In genomic region chr16:2195316-2196161, GRCh38 we compare ENCODE assay signal across 1 cellular context.
TF ChIP-seq lines count a peak whose summit lies in the region.

No MANE protein-coding gene starts in this region.

TF ChIP-seq in HepG2, 621 proteins besides CTCF, POLR2A, EP300 and RAD21:
- TF ChIP-seq LCORL (IDR thresholded peaks at IDR 0.05): no peak
- 0 out of 2 replicates have a peak, but pooled peaks have one; percentile 10 for TF ChIP-seq LCORL (CRISPR knock-in tag; IDR thresholded peaks at IDR 0.05)
- TF ChIP-seq, protein P1, sequence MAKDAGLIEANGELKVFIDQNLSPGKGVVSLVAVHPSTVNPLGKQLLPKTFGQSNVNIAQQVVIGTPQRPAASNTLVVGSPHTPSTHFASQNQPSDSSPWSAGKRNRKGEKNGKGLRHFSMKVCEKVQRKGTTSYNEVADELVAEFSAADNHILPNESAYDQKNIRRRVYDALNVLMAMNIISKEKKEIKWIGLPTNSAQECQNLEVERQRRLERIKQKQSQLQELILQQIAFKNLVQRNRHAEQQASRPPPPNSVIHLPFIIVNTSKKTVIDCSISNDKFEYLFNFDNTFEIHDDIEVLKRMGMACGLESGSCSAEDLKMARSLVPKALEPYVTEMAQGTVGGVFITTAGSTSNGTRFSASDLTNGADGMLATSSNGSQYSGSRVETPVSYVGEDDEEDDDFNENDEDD (CRISPR knock-in tag; IDR thresholded peaks at IDR 0.05; ENCODE audit: borderline replicate concordance): 0 out of 2 replicates have a peak, but pooled peaks have one; percentile 3
- TF ChIP-seq ZFYVE20 (CRISPR knock-in tag; IDR thresholded peaks at IDR 0.05; ENCODE audit: borderline replicate concordance, low read depth): no peak
- no peak; the same call in 1 of the 2 replicates for TF ChIP-seq ZNF350 (CRISPR knock-in tag; IDR thresholded peaks at IDR 0.05; ENCODE audit: borderline replicate concordance, low read depth)
- TF ChIP-seq, protein P2, sequence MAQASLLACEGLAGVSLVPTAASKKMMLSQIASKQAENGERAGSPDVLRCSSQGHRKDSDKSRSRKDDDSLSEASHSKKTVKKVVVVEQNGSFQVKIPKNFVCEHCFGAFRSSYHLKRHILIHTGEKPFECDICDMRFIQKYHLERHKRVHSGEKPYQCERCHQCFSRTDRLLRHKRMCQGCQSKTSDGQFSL (CRISPR knock-in tag; IDR thresholded peaks at IDR 0.05): 0 out of 2 replicates have a peak, but pooled peaks have one; percentile 21
- peak in 1 of 2 experiments; percentile 44; a peak in 1 of 4 replicates for TF ChIP-seq HMGXB4 (CRISPR knock-in tag; IDR thresholded peaks at IDR 0.05; ENCODE audit: borderline replicate concordance in 1 of 2, low read depth in 1 of 2)
- peak; percentile 50; the same call in 1 of the 2 replicates for TF ChIP-seq BCL3 (CRISPR knock-in tag; IDR thresholded peaks at IDR 0.05)
- TF ChIP-seq KDM5B (CRISPR knock-in tag; IDR thresholded peaks at IDR 0.05; ENCODE audit: borderline replicate concordance): peak; percentile 22; the same call in 1 of the 2 replicates
- TF ChIP-seq, protein P3, sequence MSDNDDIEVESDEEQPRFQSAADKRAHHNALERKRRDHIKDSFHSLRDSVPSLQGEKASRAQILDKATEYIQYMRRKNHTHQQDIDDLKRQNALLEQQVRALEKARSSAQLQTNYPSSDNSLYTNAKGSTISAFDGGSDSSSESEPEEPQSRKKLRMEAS (IDR thresholded peaks at IDR 0.05): no peak; the same call in 1 of the 2 replicates
- TF ChIP-seq SNAI1 (CRISPR knock-in tag; IDR thresholded peaks at IDR 0.05; ENCODE audit: borderline replicate concordance): no peak
- no peak for TF ChIP-seq PAX8 (CRISPR knock-in tag; IDR thresholded peaks at IDR 0.05; ENCODE audit: borderline replicate concordance)
- TF ChIP-seq ZEB1 (IDR thresholded peaks at IDR 0.05; ENCODE audit: insufficient replicate concordance, low read depth): peak; percentile 3
- TF ChIP-seq KAT2B (IDR thresholded peaks at IDR 0.05; ENCODE audit: borderline replicate concordance, low read depth, low read length): no peak
- TF ChIP-seq HNRNPK (IDR thresholded peaks at IDR 0.05; ENCODE audit: low read depth, low read length, poor library complexity, severe bottlenecking): peak; percentile 10
- TF ChIP-seq AHDC1 (CRISPR knock-in tag; IDR thresholded peaks at IDR 0.05; ENCODE audit: borderline replicate concordance): no peak
- TF ChIP-seq PATZ1 (CRISPR knock-in tag; IDR thresholded peaks at IDR 0.05): peak; percentile 57; the same call in 1 of the 2 replicates
- peak; percentile 65; the same call in 1 of the 2 replicates for TF ChIP-seq HNRNPL (IDR thresholded peaks at IDR 0.05; ENCODE audit: low read depth, low read length)
- TF ChIP-seq, protein P4, sequence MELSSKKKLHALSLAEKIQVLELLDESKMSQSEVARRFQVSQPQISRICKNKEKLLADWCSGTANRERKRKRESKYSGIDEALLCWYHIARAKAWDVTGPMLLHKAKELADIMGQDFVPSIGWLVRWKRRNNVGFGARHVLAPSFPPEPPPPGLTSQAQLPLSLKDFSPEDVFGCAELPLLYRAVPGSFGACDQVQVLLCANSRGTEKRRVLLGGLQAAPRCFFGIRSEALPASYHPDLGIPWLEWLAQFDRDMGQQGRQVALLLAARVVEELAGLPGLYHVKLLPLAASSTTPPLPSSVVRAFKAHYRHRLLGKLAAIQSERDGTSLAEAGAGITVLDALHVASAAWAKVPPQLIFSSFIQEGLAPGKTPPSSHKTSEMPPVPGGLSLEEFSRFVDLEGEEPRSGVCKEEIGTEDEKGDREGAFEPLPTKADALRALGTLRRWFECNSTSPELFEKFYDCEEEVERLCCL (CRISPR knock-in tag; IDR thresholded peaks at IDR 0.05; ENCODE audit: borderline replicate concordance): 0 out of 2 replicates have a peak, but pooled peaks have one; percentile 49
- TF ChIP-seq, protein P5, sequence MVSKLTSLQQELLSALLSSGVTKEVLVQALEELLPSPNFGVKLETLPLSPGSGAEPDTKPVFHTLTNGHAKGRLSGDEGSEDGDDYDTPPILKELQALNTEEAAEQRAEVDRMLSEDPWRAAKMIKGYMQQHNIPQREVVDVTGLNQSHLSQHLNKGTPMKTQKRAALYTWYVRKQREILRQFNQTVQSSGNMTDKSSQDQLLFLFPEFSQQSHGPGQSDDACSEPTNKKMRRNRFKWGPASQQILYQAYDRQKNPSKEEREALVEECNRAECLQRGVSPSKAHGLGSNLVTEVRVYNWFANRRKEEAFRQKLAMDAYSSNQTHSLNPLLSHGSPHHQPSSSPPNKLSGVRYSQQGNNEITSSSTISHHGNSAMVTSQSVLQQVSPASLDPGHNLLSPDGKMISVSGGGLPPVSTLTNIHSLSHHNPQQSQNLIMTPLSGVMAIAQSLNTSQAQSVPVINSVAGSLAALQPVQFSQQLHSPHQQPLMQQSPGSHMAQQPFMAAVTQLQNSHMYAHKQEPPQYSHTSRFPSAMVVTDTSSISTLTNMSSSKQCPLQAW (CRISPR knock-in tag; IDR thresholded peaks at IDR 0.05): 0 out of 2 replicates have a peak, but pooled peaks have one; percentile 26
- peak; percentile 30; the same call in 1 of the 2 replicates for TF ChIP-seq SP4 (CRISPR knock-in tag; IDR thresholded peaks at IDR 0.05)
- TF ChIP-seq ZBTB38 (CRISPR knock-in tag; IDR thresholded peaks at IDR 0.05): 0 out of 2 replicates have a peak, but pooled peaks have one; percentile 7
- peak; percentile 47 for TF ChIP-seq ZFX (CRISPR knock-in tag; IDR thresholded peaks at IDR 0.05; ENCODE audit: low read depth)
- TF ChIP-seq ZNF331 (CRISPR knock-in tag; IDR thresholded peaks at IDR 0.05): 0 out of 2 replicates have a peak, but pooled peaks have one; percentile 47
- 0 out of 2 replicates have a peak, but pooled peaks have one; percentile 8 for TF ChIP-seq ZFY (CRISPR knock-in tag; IDR thresholded peaks at IDR 0.05)
- TF ChIP-seq, protein P6, sequence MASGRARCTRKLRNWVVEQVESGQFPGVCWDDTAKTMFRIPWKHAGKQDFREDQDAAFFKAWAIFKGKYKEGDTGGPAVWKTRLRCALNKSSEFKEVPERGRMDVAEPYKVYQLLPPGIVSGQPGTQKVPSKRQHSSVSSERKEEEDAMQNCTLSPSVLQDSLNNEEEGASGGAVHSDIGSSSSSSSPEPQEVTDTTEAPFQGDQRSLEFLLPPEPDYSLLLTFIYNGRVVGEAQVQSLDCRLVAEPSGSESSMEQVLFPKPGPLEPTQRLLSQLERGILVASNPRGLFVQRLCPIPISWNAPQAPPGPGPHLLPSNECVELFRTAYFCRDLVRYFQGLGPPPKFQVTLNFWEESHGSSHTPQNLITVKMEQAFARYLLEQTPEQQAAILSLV (CRISPR knock-in tag; IDR thresholded peaks at IDR 0.05; ENCODE audit: borderline replicate concordance): no peak
- TF ChIP-seq MBNL3 (CRISPR knock-in tag; conservative IDR thresholded peaks at IDR 0.05): no peak
- TF ChIP-seq ZNF576 (CRISPR knock-in tag; IDR thresholded peaks at IDR 0.05): 0 out of 2 replicates have a peak, but pooled peaks have one; percentile 26
- TF ChIP-seq HNRNPLL (IDR thresholded peaks at IDR 0.05; ENCODE audit: low read depth, low read length, poor library complexity, severe bottlenecking): peak; percentile 22
- TF ChIP-seq ZNF687 (CRISPR knock-in tag; IDR thresholded peaks at IDR 0.05): peak; percentile 71
- peak; percentile 21; the same call in 1 of the 2 replicates for TF ChIP-seq SAP130 (CRISPR knock-in tag; IDR thresholded peaks at IDR 0.05; ENCODE audit: low read depth)
